Comparison of ENCODE assay signal across 19 cellular contexts in the genomic region with DNA sequence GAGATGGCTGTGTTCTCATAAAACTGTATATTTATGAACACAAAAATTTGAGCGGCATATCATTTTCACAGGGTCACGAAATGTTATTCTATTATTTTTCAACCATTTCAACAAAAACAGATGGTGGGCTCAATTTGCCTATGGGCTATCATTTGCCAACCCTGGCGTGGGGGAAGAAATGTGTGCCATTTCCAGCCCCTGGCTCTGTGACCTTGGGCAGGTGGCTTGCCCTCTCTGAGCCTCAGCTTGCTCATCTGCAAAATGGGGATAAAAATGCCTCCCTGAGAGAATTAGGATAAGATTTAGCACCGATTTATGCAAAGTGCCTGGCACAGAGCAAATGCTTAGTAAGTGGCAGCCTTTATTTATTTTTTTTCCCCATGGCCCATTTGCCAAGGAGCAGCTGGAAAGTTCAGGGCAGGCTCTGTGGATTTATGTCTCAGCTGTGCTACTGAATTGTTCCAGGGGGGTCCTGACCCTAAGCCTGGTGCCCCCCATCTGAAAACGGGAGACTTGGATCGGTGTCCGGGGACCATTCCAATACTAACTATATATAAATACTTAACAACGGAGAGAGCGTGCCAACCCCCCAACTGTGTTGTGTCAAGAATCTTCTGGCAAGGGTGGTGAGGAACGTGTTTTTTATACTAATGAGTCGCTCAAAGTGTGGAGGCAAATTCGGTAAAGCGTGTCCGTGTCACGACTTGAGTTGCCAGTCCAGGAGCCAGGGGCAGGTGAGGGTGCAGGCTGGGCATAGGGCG. TPM values are rescaled to one million over a fixed set of nuclear protein-coding genes. Genes with fewer than 3 reads are reported as not detected.
DNase-seq lines count a peak whose midpoint lies in the region; ATAC-seq and TF ChIP-seq lines count a peak whose summit lies in the region.
"Had no signal": no experiment of that assay in that cellular context is flagged by ENCODE, and none has a peak within 500 bp of the region (broad histone marks: within the 10 kb centered on the region; RNA-seq: fewer than 3 reads in every experiment).

No MANE protein-coding gene starts in this region.

- H3K9me3 ChIP-seq in tibial artery, result no peaks in the 10 kb centered on the region

- no peak for ATAC-seq in activated naive CD8-positive, alpha-beta T cell treated with anti-CD3 and anti-CD28 coated beads, Interleukin-2, amount 50 U/mL, for 24 hours
- no peak for ATAC-seq in HG03108 (IDR thresholded peaks at IDR 0.05; ENCODE audit: unreplicated experiment)
- ATAC-seq: stimulated activated naive CD8-positive, alpha-beta T cell treated with anti-CD3 and anti-CD28 coated beads, Interleukin-15, amount 100 ng/mL, for 72 hours had no signal

- no peaks in the 10 kb centered on the region for H3K9me3 Mint-ChIP-seq in activated naive CD8-positive, alpha-beta T cell (ENCODE audit: low read depth)
- H3K9me3 Mint-ChIP-seq in activated naive CD8-positive, alpha-beta T cell treated with anti-CD3 and anti-CD28 coated beads, Interleukin-2, amount 50 U/mL, for 24 hours, result no peaks in the 10 kb centered on the region
- no peaks in the 10 kb centered on the region for H3K9me3 Mint-ChIP-seq in activated naive CD8-positive, alpha-beta T cell treated with anti-CD3 and anti-CD28 coated beads for 36 hours
- H3K9me3 Mint-ChIP-seq: activated CD4-positive, alpha-beta T cell treated with anti-CD3 and anti-CD28 coated beads, Interleukin-2, amount 10 ng/mL, durations not matched to agents 7 days and 5 days; nephron; stimulated activated naive CD8-positive, alpha-beta T cell treated with anti-CD3 and anti-CD28 coated beads, Interleukin-15, amount 100 ng/mL, for 72 hours had no signal

- H3K4me1 Mint-ChIP-seq in activated naive CD8-positive, alpha-beta T cell (ENCODE audit: low read depth), result peaks cover 53% of the 10 kb centered on the region
- H3K4me1 Mint-ChIP-seq in activated naive CD8-positive, alpha-beta T cell treated with anti-CD3 and anti-CD28 coated beads, Interleukin-2, amount 50 U/mL, for 24 hours, result peaks cover 32% of the 10 kb centered on the region
- peaks cover 54% of the 10 kb centered on the region for H3K4me1 Mint-ChIP-seq in activated naive CD8-positive, alpha-beta T cell treated with anti-CD3 and anti-CD28 coated beads for 36 hours

- H3K4me3 Mint-ChIP-seq in activated naive CD8-positive, alpha-beta T cell, result no peak overlapping the region
- H3K4me3 Mint-ChIP-seq in activated naive CD8-positive, alpha-beta T cell treated with anti-CD3 and anti-CD28 coated beads, Interleukin-2, amount 50 U/mL, for 24 hours, result no peak overlapping the region
- no peak overlapping the region for H3K4me3 Mint-ChIP-seq in activated naive CD8-positive, alpha-beta T cell treated with anti-CD3 and anti-CD28 coated beads for 36 hours
- H3K4me3 Mint-ChIP-seq: activated CD4-positive, alpha-beta T cell treated with anti-CD3 and anti-CD28 coated beads, Interleukin-2, amount 10 ng/mL, durations not matched to agents 7 days and 5 days; nephron; stimulated activated naive CD8-positive, alpha-beta T cell treated with anti-CD3 and anti-CD28 coated beads, Interleukin-15, amount 100 ng/mL, for 72 hours had no signal

- no peak for DNase-seq in activated naive CD8-positive, alpha-beta T cell treated with anti-CD3 and anti-CD28 coated beads, Interleukin-2, amount 50 U/mL, for 24 hours
- no peak for DNase-seq in activated naive CD8-positive, alpha-beta T cell treated with anti-CD3 and anti-CD28 coated beads for 36 hours
- peak; percentile 12 to 33 for DNase-seq in tibial artery
- DNase-seq in NCI-H128 (lab: John Stamatoyannopoulos, UW; ENCODE audit: unreplicated experiment), result no peak
- no peak for DNase-seq in activated effector memory CD4-positive, alpha-beta T cell treated with anti-CD3 and anti-CD28 coated beads, Interleukin-2, amount 50 U/mL, for 16 hours
- DNase-seq: activated CD4-positive, alpha-beta T cell treated with anti-CD3 and anti-CD28 coated beads, Interleukin-2, amount 10 ng/mL, durations not matched to agents 7 days and 5 days; activated gamma-delta T cell; cerebellar nuclear complex; KBM-7; MV-4-11; NCI-H1694 treated with DMSO at 0.1 percent for 48 hours; NCI-H69; SHP77 treated with DMSO at 0.1 percent for 48 hours; stimulated activated naive CD8-positive, alpha-beta T cell treated with anti-CD3 and anti-CD28 coated beads, Interleukin-15, amount 100 ng/mL, for 72 hours had no signal

- no peaks in the 10 kb centered on the region for H3K27me3 Mint-ChIP-seq in activated naive CD8-positive, alpha-beta T cell
- no peaks in the 10 kb centered on the region for H3K27me3 Mint-ChIP-seq in activated naive CD8-positive, alpha-beta T cell treated with anti-CD3 and anti-CD28 coated beads, Interleukin-2, amount 50 U/mL, for 24 hours
- H3K27me3 Mint-ChIP-seq in activated naive CD8-positive, alpha-beta T cell treated with anti-CD3 and anti-CD28 coated beads for 36 hours, result no peaks in the 10 kb centered on the region
- H3K27me3 Mint-ChIP-seq: activated CD4-positive, alpha-beta T cell treated with anti-CD3 and anti-CD28 coated beads, Interleukin-2, amount 10 ng/mL, durations not matched to agents 7 days and 5 days; stimulated activated naive CD8-positive, alpha-beta T cell treated with anti-CD3 and anti-CD28 coated beads, Interleukin-15, amount 100 ng/mL, for 72 hours had no signal

- intact Hi-C loops in tibial artery (cut with DNase I; ENCODE audit: low total_unique reads), result no loop called here

- peaks cover 3% of the 10 kb centered on the region for H3K36me3 Mint-ChIP-seq in activated naive CD8-positive, alpha-beta T cell
- H3K36me3 Mint-ChIP-seq in activated naive CD8-positive, alpha-beta T cell treated with anti-CD3 and anti-CD28 coated beads, Interleukin-2, amount 50 U/mL, for 24 hours (ENCODE audit: low read depth), result peaks cover 21% of the 10 kb centered on the region
- peaks cover 24% of the 10 kb centered on the region for H3K36me3 Mint-ChIP-seq in activated naive CD8-positive, alpha-beta T cell treated with anti-CD3 and anti-CD28 coated beads for 36 hours

- H3K4me1 ChIP-seq in tibial artery, result peaks cover 0 to 42% (median 18%) of the 10 kb centered on the region in 4 donors

- H3K27ac Mint-ChIP-seq in activated naive CD8-positive, alpha-beta T cell, result peak overlapping the region; percentile 28
- H3K27ac Mint-ChIP-seq in activated naive CD8-positive, alpha-beta T cell treated with anti-CD3 and anti-CD28 coated beads, Interleukin-2, amount 50 U/mL, for 24 hours, result no peak overlapping the region
- peak overlapping the region; percentile 46 for H3K27ac Mint-ChIP-seq in activated naive CD8-positive, alpha-beta T cell treated with anti-CD3 and anti-CD28 coated beads for 36 hours
- H3K27ac Mint-ChIP-seq: activated CD4-positive, alpha-beta T cell treated with anti-CD3 and anti-CD28 coated beads, Interleukin-2, amount 10 ng/mL, durations not matched to agents 7 days and 5 days; nephron had no signal

- peaks cover 2% of the 10 kb centered on the region for H3K27me3 ChIP-seq in layer of hippocampus (ENCODE audit: control insufficient read depth, insufficient read depth, low read length)
- H3K27me3 ChIP-seq in tibial artery, result no peaks in the 10 kb centered on the region

- H3K36me3 ChIP-seq in tibial artery, result no peaks in the 10 kb centered on the region

- peak overlapping the region; percentile 35 for H3K27ac ChIP-seq in layer of hippocampus (ENCODE audit: low read depth, low read length)
- H3K27ac ChIP-seq in tibial artery, result peak overlapping the region in 1 of 2 donors; percentile 19

- no peak overlapping the region for H3K4me3 ChIP-seq in tibial artery

- no peak for TF ChIP-seq CTCF in tibial artery (IDR thresholded peaks at IDR 0.05)

RNA-seq across cellular contexts. Expression of a gene that starts 34.5 kb away (rescaled TPM):
- 10 to 100 TPM; 40.2 to 41.2 TPM for total RNA-seq in activated naive CD8-positive, alpha-beta T cell treated with anti-CD3 and anti-CD28 coated beads for 36 hours
- total RNA-seq: A673 had no signal

Comparison
In these comparisons a context has a peak if more than half of its experiments do, and no peak if none do; other contexts are left out.
1. DNase-seq: peak in tibial artery (2 of 2); none in activated naive CD8-positive, alpha-beta T cell treated with anti-CD3 and anti-CD28 coated beads, Interleukin-2, amount 50 U/mL, for 24 hours (single experiment), activated naive CD8-positive, alpha-beta T cell treated with anti-CD3 and anti-CD28 coated beads for 36 hours (single experiment), NCI-H128 (single experiment) and activated effector memory CD4-positive, alpha-beta T cell treated with anti-CD3 and anti-CD28 coated beads, Interleukin-2, amount 50 U/mL, for 16 hours (single experiment).